Comparison of ENCODE assay signal across 1 cellular context in genomic region chr3:42055291-42055690, GRCh38.
TF ChIP-seq lines count a peak whose summit lies in the region.

No MANE protein-coding gene starts in this region.

TF ChIP-seq in HepG2, 621 proteins besides CTCF, POLR2A, EP300 and RAD21 (continued from another document and continues in another):
- peak; percentile 78 for TF ChIP-seq FOXP4 (CRISPR knock-in tag; IDR thresholded peaks at IDR 0.05)
- TF ChIP-seq KLF13 (CRISPR knock-in tag; IDR thresholded peaks at IDR 0.05): no peak
- TF ChIP-seq, protein P1, sequence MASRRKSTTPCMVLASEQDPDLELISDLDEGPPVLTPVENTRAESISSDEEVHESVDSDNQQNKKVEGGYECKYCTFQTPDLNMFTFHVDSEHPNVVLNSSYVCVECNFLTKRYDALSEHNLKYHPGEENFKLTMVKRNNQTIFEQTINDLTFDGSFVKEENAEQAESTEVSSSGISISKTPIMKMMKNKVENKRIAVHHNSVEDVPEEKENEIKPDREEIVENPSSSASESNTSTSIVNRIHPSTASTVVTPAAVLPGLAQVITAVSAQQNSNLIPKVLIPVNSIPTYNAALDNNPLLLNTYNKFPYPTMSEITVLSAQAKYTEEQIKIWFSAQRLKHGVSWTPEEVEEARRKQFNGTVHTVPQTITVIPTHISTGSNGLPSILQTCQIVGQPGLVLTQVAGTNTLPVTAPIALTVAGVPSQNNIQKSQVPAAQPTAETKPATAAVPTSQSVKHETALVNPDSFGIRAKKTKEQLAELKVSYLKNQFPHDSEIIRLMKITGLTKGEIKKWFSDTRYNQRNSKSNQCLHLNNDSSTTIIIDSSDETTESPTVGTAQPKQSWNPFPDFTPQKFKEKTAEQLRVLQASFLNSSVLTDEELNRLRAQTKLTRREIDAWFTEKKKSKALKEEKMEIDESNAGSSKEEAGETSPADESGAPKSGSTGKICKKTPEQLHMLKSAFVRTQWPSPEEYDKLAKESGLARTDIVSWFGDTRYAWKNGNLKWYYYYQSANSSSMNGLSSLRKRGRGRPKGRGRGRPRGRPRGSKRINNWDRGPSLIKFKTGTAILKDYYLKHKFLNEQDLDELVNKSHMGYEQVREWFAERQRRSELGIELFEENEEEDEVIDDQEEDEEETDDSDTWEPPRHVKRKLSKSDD (CRISPR knock-in tag; IDR thresholded peaks at IDR 0.05; ENCODE audit: low read depth): no peak
- TF ChIP-seq, protein P2, sequence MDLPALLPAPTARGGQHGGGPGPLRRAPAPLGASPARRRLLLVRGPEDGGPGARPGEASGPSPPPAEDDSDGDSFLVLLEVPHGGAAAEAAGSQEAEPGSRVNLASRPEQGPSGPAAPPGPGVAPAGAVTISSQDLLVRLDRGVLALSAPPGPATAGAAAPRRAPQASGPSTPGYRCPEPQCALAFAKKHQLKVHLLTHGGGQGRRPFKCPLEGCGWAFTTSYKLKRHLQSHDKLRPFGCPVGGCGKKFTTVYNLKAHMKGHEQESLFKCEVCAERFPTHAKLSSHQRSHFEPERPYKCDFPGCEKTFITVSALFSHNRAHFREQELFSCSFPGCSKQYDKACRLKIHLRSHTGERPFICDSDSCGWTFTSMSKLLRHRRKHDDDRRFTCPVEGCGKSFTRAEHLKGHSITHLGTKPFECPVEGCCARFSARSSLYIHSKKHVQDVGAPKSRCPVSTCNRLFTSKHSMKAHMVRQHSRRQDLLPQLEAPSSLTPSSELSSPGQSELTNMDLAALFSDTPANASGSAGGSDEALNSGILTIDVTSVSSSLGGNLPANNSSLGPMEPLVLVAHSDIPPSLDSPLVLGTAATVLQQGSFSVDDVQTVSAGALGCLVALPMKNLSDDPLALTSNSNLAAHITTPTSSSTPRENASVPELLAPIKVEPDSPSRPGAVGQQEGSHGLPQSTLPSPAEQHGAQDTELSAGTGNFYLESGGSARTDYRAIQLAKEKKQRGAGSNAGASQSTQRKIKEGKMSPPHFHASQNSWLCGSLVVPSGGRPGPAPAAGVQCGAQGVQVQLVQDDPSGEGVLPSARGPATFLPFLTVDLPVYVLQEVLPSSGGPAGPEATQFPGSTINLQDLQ (CRISPR knock-in tag; IDR thresholded peaks at IDR 0.05): no peak
- TF ChIP-seq TCF7L2 (IDR thresholded peaks at IDR 0.05; ENCODE audit: low read depth, low read length): no peak
- no peak for TF ChIP-seq ZNF296 (CRISPR knock-in tag; conservative IDR thresholded peaks at IDR 0.05)
- no peak for TF ChIP-seq TIGD3 (CRISPR knock-in tag; IDR thresholded peaks at IDR 0.05; ENCODE audit: borderline replicate concordance)
- TF ChIP-seq POLR2G (IDR thresholded peaks at IDR 0.05; ENCODE audit: low read depth, low read length): no peak
- no peak for TF ChIP-seq ZNF207 (IDR thresholded peaks at IDR 0.05; ENCODE audit: borderline replicate concordance)
- TF ChIP-seq, protein P3, sequence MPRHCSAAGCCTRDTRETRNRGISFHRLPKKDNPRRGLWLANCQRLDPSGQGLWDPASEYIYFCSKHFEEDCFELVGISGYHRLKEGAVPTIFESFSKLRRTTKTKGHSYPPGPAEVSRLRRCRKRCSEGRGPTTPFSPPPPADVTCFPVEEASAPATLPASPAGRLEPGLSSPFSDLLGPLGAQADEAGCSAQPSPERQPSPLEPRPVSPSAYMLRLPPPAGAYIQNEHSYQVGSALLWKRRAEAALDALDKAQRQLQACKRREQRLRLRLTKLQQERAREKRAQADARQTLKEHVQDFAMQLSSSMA (CRISPR knock-in tag; IDR thresholded peaks at IDR 0.05): no peak
- no peak for TF ChIP-seq SAFB2 (CRISPR knock-in tag; IDR thresholded peaks at IDR 0.05; ENCODE audit: borderline replicate concordance, low read depth)
- TF ChIP-seq MED13 (CRISPR knock-in tag; IDR thresholded peaks at IDR 0.05): no peak
- no peak for TF ChIP-seq ZNF543 (CRISPR knock-in tag; IDR thresholded peaks at IDR 0.05)
- no peak for TF ChIP-seq ZBTB25 (CRISPR knock-in tag; IDR thresholded peaks at IDR 0.05)
- TF ChIP-seq KLF11 (CRISPR knock-in tag; IDR thresholded peaks at IDR 0.05): no peak
- no peak for TF ChIP-seq ZNF318 (CRISPR knock-in tag; IDR thresholded peaks at IDR 0.05)
- no peak for TF ChIP-seq KMT2A (CRISPR knock-in tag; IDR thresholded peaks at IDR 0.05)
- no peak for TF ChIP-seq ELF4 (CRISPR knock-in tag; IDR thresholded peaks at IDR 0.05; ENCODE audit: borderline replicate concordance)
- TF ChIP-seq YEATS2 (CRISPR knock-in tag; IDR thresholded peaks at IDR 0.05; ENCODE audit: borderline replicate concordance): no peak
- TF ChIP-seq, protein P4, sequence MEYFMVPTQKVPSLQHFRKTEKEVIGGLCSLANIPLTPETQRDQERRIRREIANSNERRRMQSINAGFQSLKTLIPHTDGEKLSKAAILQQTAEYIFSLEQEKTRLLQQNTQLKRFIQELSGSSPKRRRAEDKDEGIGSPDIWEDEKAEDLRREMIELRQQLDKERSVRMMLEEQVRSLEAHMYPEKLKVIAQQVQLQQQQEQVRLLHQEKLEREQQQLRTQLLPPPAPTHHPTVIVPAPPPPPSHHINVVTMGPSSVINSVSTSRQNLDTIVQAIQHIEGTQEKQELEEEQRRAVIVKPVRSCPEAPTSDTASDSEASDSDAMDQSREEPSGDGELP (IDR thresholded peaks at IDR 0.05; ENCODE audit: borderline replicate concordance, low read depth): no peak
- TF ChIP-seq, protein P5, sequence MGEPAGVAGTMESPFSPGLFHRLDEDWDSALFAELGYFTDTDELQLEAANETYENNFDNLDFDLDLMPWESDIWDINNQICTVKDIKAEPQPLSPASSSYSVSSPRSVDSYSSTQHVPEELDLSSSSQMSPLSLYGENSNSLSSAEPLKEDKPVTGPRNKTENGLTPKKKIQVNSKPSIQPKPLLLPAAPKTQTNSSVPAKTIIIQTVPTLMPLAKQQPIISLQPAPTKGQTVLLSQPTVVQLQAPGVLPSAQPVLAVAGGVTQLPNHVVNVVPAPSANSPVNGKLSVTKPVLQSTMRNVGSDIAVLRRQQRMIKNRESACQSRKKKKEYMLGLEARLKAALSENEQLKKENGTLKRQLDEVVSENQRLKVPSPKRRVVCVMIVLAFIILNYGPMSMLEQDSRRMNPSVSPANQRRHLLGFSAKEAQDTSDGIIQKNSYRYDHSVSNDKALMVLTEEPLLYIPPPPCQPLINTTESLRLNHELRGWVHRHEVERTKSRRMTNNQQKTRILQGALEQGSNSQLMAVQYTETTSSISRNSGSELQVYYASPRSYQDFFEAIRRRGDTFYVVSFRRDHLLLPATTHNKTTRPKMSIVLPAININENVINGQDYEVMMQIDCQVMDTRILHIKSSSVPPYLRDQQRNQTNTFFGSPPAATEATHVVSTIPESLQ (CRISPR knock-in tag; conservative IDR thresholded peaks at IDR 0.05): no peak
- no peak for TF ChIP-seq ZKSCAN8 (CRISPR knock-in tag; IDR thresholded peaks at IDR 0.05; ENCODE audit: borderline replicate concordance)
- TF ChIP-seq HNRNPL (IDR thresholded peaks at IDR 0.05; ENCODE audit: low read depth, low read length): no peak
- no peak for TF ChIP-seq ZNF292 (CRISPR knock-in tag; IDR thresholded peaks at IDR 0.05; ENCODE audit: borderline replicate concordance, low read depth)
- TF ChIP-seq, protein P6, sequence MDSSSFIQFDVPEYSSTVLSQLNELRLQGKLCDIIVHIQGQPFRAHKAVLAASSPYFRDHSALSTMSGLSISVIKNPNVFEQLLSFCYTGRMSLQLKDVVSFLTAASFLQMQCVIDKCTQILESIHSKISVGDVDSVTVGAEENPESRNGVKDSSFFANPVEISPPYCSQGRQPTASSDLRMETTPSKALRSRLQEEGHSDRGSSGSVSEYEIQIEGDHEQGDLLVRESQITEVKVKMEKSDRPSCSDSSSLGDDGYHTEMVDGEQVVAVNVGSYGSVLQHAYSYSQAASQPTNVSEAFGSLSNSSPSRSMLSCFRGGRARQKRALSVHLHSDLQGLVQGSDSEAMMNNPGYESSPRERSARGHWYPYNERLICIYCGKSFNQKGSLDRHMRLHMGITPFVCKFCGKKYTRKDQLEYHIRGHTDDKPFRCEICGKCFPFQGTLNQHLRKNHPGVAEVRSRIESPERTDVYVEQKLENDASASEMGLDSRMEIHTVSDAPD (CRISPR knock-in tag; IDR thresholded peaks at IDR 0.05): no peak
- TF ChIP-seq ASH2L (IDR thresholded peaks at IDR 0.05; ENCODE audit: insufficient read length, low read depth, low read length): no peak
- TF ChIP-seq ZNF563 (CRISPR knock-in tag; IDR thresholded peaks at IDR 0.05): no peak
- TF ChIP-seq FOXO4 (CRISPR knock-in tag; conservative IDR thresholded peaks at IDR 0.05): no peak
